Comparison of ENCODE assay signal across 8 cellular contexts in the genomic region with DNA sequence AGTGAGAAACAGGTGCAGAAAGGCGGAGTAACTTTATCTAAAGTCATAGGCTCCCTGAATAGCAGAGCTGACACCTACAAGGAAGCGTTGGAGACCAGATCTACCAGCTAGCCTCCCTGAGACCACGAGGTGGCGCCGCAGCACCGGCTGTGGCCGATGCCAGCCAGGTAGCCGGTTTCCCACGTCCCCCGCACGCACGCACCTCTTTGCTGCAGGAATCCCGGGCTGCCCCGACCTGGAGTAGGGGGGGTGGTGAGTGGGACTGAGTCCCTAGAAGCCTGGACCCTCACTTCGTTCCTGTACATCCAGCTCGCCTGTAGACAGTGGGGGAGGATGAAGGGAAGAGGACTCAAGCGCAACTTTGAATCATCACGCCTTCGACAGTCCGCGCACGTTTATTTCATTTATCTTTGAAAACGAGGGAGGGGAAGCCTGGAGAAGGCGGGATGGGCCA. TPM values are rescaled to one million over a fixed set of nuclear protein-coding genes. Genes with fewer than 3 reads are reported as not detected.
DNase-seq lines count a peak whose midpoint lies in the region; ATAC-seq and TF ChIP-seq lines count a peak whose summit lies in the region.

No MANE protein-coding gene starts in this region.

- no CpG with 5 or more reads among the region's 24 CpGs for WGBS in trophoblast cell (ENCODE audit: extremely low coverage, insufficient coverage, insufficient read length)

- no peak overlapping the region for H2BK12ac ChIP-seq in trophoblast cell (ENCODE audit: low read length)

- no peaks in the 10 kb centered on the region for H3K9me3 ChIP-seq in cardiac muscle cell (ENCODE audit: low read depth)
- H3K9me3 ChIP-seq in trophoblast cell (ENCODE audit: insufficient read depth, low read depth, low read length) = peaks cover 5% of the 10 kb centered on the region
- H3K9me3 ChIP-seq in tibial artery = no peaks in the 10 kb centered on the region

- peaks cover 53% of the 10 kb centered on the region for H3K27me3 ChIP-seq in cardiac muscle cell
- peaks cover 46% of the 10 kb centered on the region for H3K27me3 ChIP-seq in trophoblast cell (ENCODE audit: insufficient read depth, low read length)
- peaks cover 3 to 65% of the 10 kb centered on the region in 2 donors for H3K27me3 ChIP-seq in tibial artery

- intact Hi-C loops in tibial artery (cut with DNase I; ENCODE audit: low total_unique reads) = loop anchor here (2.0 to 5.0 kb wide), 2 partner anchors 58 to 123 kb away; no protein-coding TSS in a partner anchor

- H4K12ac ChIP-seq in trophoblast cell (ENCODE audit: low read depth, low read length) = no peak overlapping the region

- DNase-seq in GM13977 (ENCODE audit: low spot score) (peak; percentile 91), NAMALWA (ENCODE audit: low spot score) (peak; percentile 87), T follicular helper cell (ENCODE audit: low read depth) (peak; percentile 80), cardiac muscle cell (ENCODE audit: low read depth in 1 of 2, low spot score in 1 of 2) (peak; percentile 80 to 91), trophoblast cell (peak; percentile 75 to 91), tibial artery (peak; percentile 71 to 87)
- peak; percentile 70 for DNase-seq in activated naive CD8-positive, alpha-beta T cell treated with anti-CD3 and anti-CD28 coated beads, Interleukin-2, amount 50 U/mL, for 16 hours (ENCODE audit: low read depth, low spot score)

- ATAC-seq in HG02840 (IDR thresholded peaks at IDR 0.05; ENCODE audit: low FRiP score, unreplicated experiment) = no peak

- no peak overlapping the region for H2AK5ac ChIP-seq in trophoblast cell (ENCODE audit: low read length)

- H3K18ac ChIP-seq in trophoblast cell (ENCODE audit: low read length) = no peak overlapping the region

- peak overlapping the region; percentile 72 for H3K4me2 ChIP-seq in trophoblast cell (ENCODE audit: low read length)

- peaks cover 8% of the 10 kb centered on the region for H3K4me1 ChIP-seq in cardiac muscle cell (ENCODE audit: low read depth)
- H3K4me1 ChIP-seq in trophoblast cell (ENCODE audit: control insufficient read depth in 1 of 2, insufficient read depth in 2 of 2, low read length in 2 of 2) = peaks cover 20 to 28% of the 10 kb centered on the region in 2 experiments
- peaks cover 0 to 37% (median 35%) of the 10 kb centered on the region in 4 donors for H3K4me1 ChIP-seq in tibial artery

- no peak overlapping the region for H3K23ac ChIP-seq in trophoblast cell (ENCODE audit: low read length)

- H4K91ac ChIP-seq in trophoblast cell (ENCODE audit: low read depth, low read length) = no peak overlapping the region

- no peak overlapping the region for H2AFZ ChIP-seq in trophoblast cell (ENCODE audit: insufficient read depth, low read length, poor library complexity)

- no peak overlapping the region for H2BK5ac ChIP-seq in trophoblast cell (ENCODE audit: low read depth, low read length, poor library complexity)

- H4K8ac ChIP-seq in trophoblast cell (ENCODE audit: low read depth, low read length) = no peak overlapping the region

- H3K14ac ChIP-seq in trophoblast cell (ENCODE audit: low read length) = no peak overlapping the region

- in situ Hi-C loops in GM13977 (cut with MboI; ENCODE audit: low pct_unique_long_range_greater_than_20kb, low sequenced_read_pairs, unreplicated experiment) = loop anchor here (5.0 to 25.0 kb wide), 2 partner anchors 117 to 357 kb away; no protein-coding TSS in a partner anchor

- no peak overlapping the region for H3K4ac ChIP-seq in trophoblast cell (ENCODE audit: low read depth, low read length)

- H3K4me3 ChIP-seq in cardiac muscle cell (peak overlapping the region; percentile 18), trophoblast cell (ENCODE audit: low read depth, low read length) (no peak overlapping the region), tibial artery (peak overlapping the region in 1 of 2 donors; percentile 48)

- no peak overlapping the region for H2BK120ac ChIP-seq in trophoblast cell (ENCODE audit: insufficient read depth, low read length, poor library complexity)

- H3K27ac ChIP-seq in cardiac muscle cell (no peak overlapping the region), trophoblast cell (ENCODE audit: low read depth, low read length) (no peak overlapping the region), tibial artery (no peak overlapping the region)

- H3K79me1 ChIP-seq in trophoblast cell (ENCODE audit: low read length) = no peaks in the 10 kb centered on the region

- H3K36me3 ChIP-seq in cardiac muscle cell (no peaks in the 10 kb centered on the region), trophoblast cell (ENCODE audit: control insufficient read depth in 1 of 2, insufficient read depth in 2 of 2, low read length in 2 of 2) (no peaks in the 10 kb centered on the region), tibial artery (no peaks in the 10 kb centered on the region)

- no peak overlapping the region for H3K9ac ChIP-seq in trophoblast cell (ENCODE audit: low read length)

- H3K79me2 ChIP-seq in trophoblast cell (ENCODE audit: control insufficient read depth, insufficient read depth, low read length, poor library complexity) = no peaks in the 10 kb centered on the region

- TF ChIP-seq CTCF in GM13977 (IDR thresholded peaks at IDR 0.05; ENCODE audit: extremely low read depth, insufficient read depth, missing control alignments) (peak; percentile 99), cardiac muscle cell (IDR thresholded peaks at IDR 0.05; ENCODE audit: low read depth, low read length) (peak; percentile 99), tibial artery (IDR thresholded peaks at IDR 0.05) (peak; percentile 92 to 94)

RNA-seq across cellular contexts. Expression of a gene that starts 3.7 kb away (rescaled TPM):
- total RNA-seq in cardiac muscle cell = 0.18 TPM in 1 of 2 replicates, not detected in the other
- polyA plus RNA-seq in cardiac muscle cell = 0.10 and 0.82 TPM in 2 replicates
- 0.12 and 0.17 TPM in 2 replicates for polyA plus RNA-seq in trophoblast cell (2013)

RNA-seq across cellular contexts. Expression of a gene that starts 11.5 kb away (rescaled TPM):
- 5.5 and 14.3 TPM in 2 replicates for total RNA-seq in cardiac muscle cell
- polyA plus RNA-seq in cardiac muscle cell = 7.9 and 19.2 TPM in 2 replicates
- polyA plus RNA-seq in trophoblast cell (2013) = 0.04 TPM in 1 of 2 replicates, not detected in the other

RNA-seq across cellular contexts. Expression of a gene that starts 15.5 kb away (rescaled TPM):
- total RNA-seq in cardiac muscle cell = 51.4 and 75.6 TPM in 2 replicates
- 42.1 and 62.1 TPM in 2 replicates for polyA plus RNA-seq in cardiac muscle cell
- 36.1 and 36.7 TPM in 2 replicates for polyA plus RNA-seq in trophoblast cell (2013)
